12 cellular contexts compared by ENCODE assay signal in genomic region chr18:79868168-79868784, GRCh38.
"Had no signal": no experiment of that assay in that cellular context is flagged by ENCODE, and none has a peak within 500 bp of the region (broad histone marks: within the 10 kb centered on the region; RNA-seq: fewer than 3 reads in every experiment).

No MANE protein-coding gene starts in this region.

- H3K36me3 ChIP-seq: colonic mucosa, gastrocnemius medialis, neutrophil, sigmoid colon, thoracic aorta had no signal

- H3K4me3 ChIP-seq: colonic mucosa, gastrocnemius medialis, sigmoid colon, thoracic aorta had no signal

- H3K9me3 ChIP-seq: colonic mucosa, gastrocnemius medialis, neutrophil, sigmoid colon, thoracic aorta had no signal

- H3K4me1 ChIP-seq: colonic mucosa, gastrocnemius medialis, sigmoid colon had no signal

- DNase-seq: activated CD4-positive, alpha-beta T cell treated with anti-CD3 and anti-CD28 coated beads, Interleukin-2, amount 50 U/mL, for 1 hour; activated naive CD4-positive, alpha-beta T cell treated with anti-CD3 and anti-CD28 coated beads for 36 hours; caudate nucleus; colonic mucosa; effector CD4-positive, alpha-beta T cell; gastrocnemius medialis; sigmoid colon; stimulated activated CD4-positive, alpha-beta T cell treated with anti-CD3 and anti-CD28 coated beads, Interleukin-4, amount 100 ng/mL, for 1 hour; stimulated activated naive CD8-positive, alpha-beta T cell treated with anti-CD3 and anti-CD28 coated beads, Interleukin-15, Interleukin-2, amounts not matched to agents 100 U/mL and 50 U/mL, for 24 hours had no signal

- ATAC-seq: gastrocnemius medialis; stimulated activated naive CD8-positive, alpha-beta T cell treated with anti-CD3 and anti-CD28 coated beads, Interleukin-15, Interleukin-2, amounts not matched to agents 100 U/mL and 50 U/mL, for 24 hours; WTC11 had no signal

- H3K27me3 ChIP-seq: colonic mucosa had no signal

- H3K27ac ChIP-seq: colonic mucosa, gastrocnemius medialis, neutrophil, sigmoid colon, thoracic aorta had no signal
